Comparison of ENCODE assay signal across 1 cellular context in genomic region chr2:99489758-99490087, GRCh38.
TF ChIP-seq lines count a peak whose summit lies in the region.

REV1 (minus strand) TSS chr2:99490017; CDS start chr2:99464975, 25,042 bp downstream.

TF ChIP-seq in K562, 482 proteins besides CTCF, POLR2A, EP300 and RAD21 (continued from another document):
- no peak for TF ChIP-seq RBM39 (optimal IDR thresholded peaks at IDR 0.05; ENCODE audit: low read depth, low read length)
- no peak for TF ChIP-seq SMAD2 (IDR thresholded peaks at IDR 0.05; ENCODE audit: low read depth, low read length)
- no peak for TF ChIP-seq VEZF1 (CRISPR knock-in tag; IDR thresholded peaks at IDR 0.05)
- TF ChIP-seq AFF1 (IDR thresholded peaks at IDR 0.05; ENCODE audit: low read depth in 1 of 2, partially characterized antibody in 2 of 2): no peak
- no peak for TF ChIP-seq HDAC1 (IDR thresholded peaks at IDR 0.05)
- no peak for TF ChIP-seq MNT (conservative IDR thresholded peaks at IDR 0.05)
- TF ChIP-seq CGGBP1 (CRISPR knock-in tag; IDR thresholded peaks at IDR 0.05): no peak
- TF ChIP-seq ZNF274 (IDR thresholded peaks at IDR 0.05; ENCODE audit: borderline replicate concordance, low read depth, low read length): no peak
- TF ChIP-seq TBP (optimal IDR thresholded peaks at IDR 0.05; ENCODE audit: low read depth, low read length): peak; percentile 12
- peak; percentile 56; the same call in 1 of the 2 replicates for TF ChIP-seq ELF1 (tag; IDR thresholded peaks at IDR 0.05)
- TF ChIP-seq PURB (CRISPR knock-in tag; IDR thresholded peaks at IDR 0.05; ENCODE audit: low read depth): no peak
- no peak for TF ChIP-seq HMGN3 (IDR thresholded peaks at IDR 0.05; ENCODE audit: borderline replicate concordance, extremely low read depth, insufficient read length, low read depth, low read length)
- peak; percentile 13 to 17; a peak in 1 of 4 replicates for TF ChIP-seq SIN3A (IDR thresholded peaks at IDR 0.05; ENCODE audit: borderline replicate concordance in 2 of 2, control insufficient read depth in 1 of 2, low read depth in 2 of 2, low read length in 2 of 2)
- no peak for TF ChIP-seq ZNF280A (IDR thresholded peaks at IDR 0.05; ENCODE audit: low read depth, partially characterized antibody)
- no peak for TF ChIP-seq ZNF354B (CRISPR knock-in tag; IDR thresholded peaks at IDR 0.05)
- no peak for TF ChIP-seq HNRNPK (IDR thresholded peaks at IDR 0.05; ENCODE audit: low read depth, low read length, poor library complexity, severe bottlenecking)
- no peak for TF ChIP-seq ZNF263 (CRISPR knock-in tag; IDR thresholded peaks at IDR 0.05; ENCODE audit: borderline replicate concordance)
- TF ChIP-seq ZNF695 (CRISPR knock-in tag; IDR thresholded peaks at IDR 0.05): no peak
- TF ChIP-seq TAF1 (IDR thresholded peaks at IDR 0.05; ENCODE audit: control insufficient read depth, extremely low read depth, insufficient read depth, low read length, severe bottlenecking): peak; percentile 40
- no peak for TF ChIP-seq ZFP91 (CRISPR knock-in tag; IDR thresholded peaks at IDR 0.05)
- TF ChIP-seq HCFC1 (IDR thresholded peaks at IDR 0.05; ENCODE audit: low read depth, low read length): no peak
- TF ChIP-seq KLF10 (CRISPR knock-in tag; IDR thresholded peaks at IDR 0.05): no peak
- TF ChIP-seq ZNF644 (tag; IDR thresholded peaks at IDR 0.05; ENCODE audit: low read depth): 0 out of 2 replicates have a peak, but pooled peaks have one; percentile 71
- no peak for TF ChIP-seq BDP1 (IDR thresholded peaks at IDR 0.05; ENCODE audit: insufficient read depth, insufficient read length)
